Comparison of ENCODE assay signal across 9 cellular contexts in genomic region chr3:12810963-12811362, GRCh38. TPM values are rescaled to one million over a fixed set of nuclear protein-coding genes. Genes with fewer than 3 reads are reported as not detected.
DNase-seq lines count a peak whose midpoint lies in the region; ATAC-seq, FAIRE-seq and TF ChIP-seq lines count a peak whose summit lies in the region.
"Had no signal": no experiment of that assay in that cellular context is flagged by ENCODE, and none has a peak within 500 bp of the region (broad histone marks: within the 10 kb centered on the region; RNA-seq: fewer than 3 reads in every experiment).

No MANE protein-coding gene starts in this region.

- intact Hi-C loops in HepG2 (cut with micrococcal nuclease; ENCODE audit: unreplicated experiment), result no loop called here
- intact Hi-C loops in right lobe of liver (cut with DNase I), result no loop called here
- intact Hi-C loops in activated CD4-positive, alpha-beta memory T cell treated with anti-CD3 and anti-CD28 coated beads for 36 hours (cut with micrococcal nuclease), result loop anchor here (1.0 kb wide), 2 partner anchors 24 to 30 kb away; partner anchors contain the start of gene RPL32
- intact Hi-C loops in uterus (cut with DNase I; ENCODE audit: low total_unique reads), result no loop called here

- no peak overlapping the region for H2BK5ac ChIP-seq in mesendoderm (ENCODE audit: low read length)

- peak overlapping the region in 1 of 3 experiments; percentile 76; a peak in 1 of 6 replicates for H3K4me3 ChIP-seq in HepG2 (replicated peaks in 1 of 3; ENCODE audit: insufficient read depth in 1 of 3, low read depth in 2 of 3, low read length in 3 of 3)
- no peak overlapping the region for H3K4me3 ChIP-seq in right lobe of liver
- H3K4me3 ChIP-seq in mesendoderm (ENCODE audit: low read length), result no peak overlapping the region
- H3K4me3 ChIP-seq in uterus, result no peak overlapping the region

- no peak overlapping the region for H4K5ac ChIP-seq in mesendoderm (ENCODE audit: low read length)

- H4K20me1 ChIP-seq in HepG2 (ENCODE audit: insufficient read depth, low read length), result no peaks in the 10 kb centered on the region

- H3K79me2 ChIP-seq in HepG2 (ENCODE audit: insufficient read depth, low read length), result no peaks in the 10 kb centered on the region
- no peaks in the 10 kb centered on the region for H3K79me2 ChIP-seq in mesendoderm (ENCODE audit: control insufficient read depth, insufficient read depth, low read length)

- no peak overlapping the region for H3K18ac ChIP-seq in mesendoderm (ENCODE audit: low read length)

- no peaks in the 10 kb centered on the region for H3K36me3 Mint-ChIP-seq in activated CD4-positive, alpha-beta memory T cell treated with anti-CD3 and anti-CD28 coated beads for 36 hours

- no peaks in the 10 kb centered on the region for H3K79me1 ChIP-seq in mesendoderm (ENCODE audit: low read length)

- TF ChIP-seq RAD21 in HepG2 (CRISPR knock-in tag; IDR thresholded peaks at IDR 0.05), result no peak

- no peak overlapping the region for H3K4ac ChIP-seq in mesendoderm (ENCODE audit: low read depth, low read length)

- H3K4me1 Mint-ChIP-seq in activated CD4-positive, alpha-beta memory T cell treated with anti-CD3 and anti-CD28 coated beads for 36 hours (ENCODE audit: low read depth), result peaks cover 3% of the 10 kb centered on the region

- no peak overlapping the region for H3K56ac ChIP-seq in mesendoderm (ENCODE audit: low read length)

- no TSS peak for BruUV-seq in HepG2 (replicated peaks; lab: Mats Ljungman, UMichigan)

- H2AK5ac ChIP-seq in mesendoderm (ENCODE audit: low read length), result peak overlapping the region; percentile 82

- H3K4me1 ChIP-seq in HepG2 (ENCODE audit: insufficient read depth, low read length), result peaks cover 29% of the 10 kb centered on the region
- H3K4me1 ChIP-seq in right lobe of liver, result no peaks in the 10 kb centered on the region
- peaks cover 1% of the 10 kb centered on the region for H3K4me1 ChIP-seq in mesendoderm (ENCODE audit: control insufficient read depth, low read depth, low read length)
- peaks cover 0 to 7% of the 10 kb centered on the region in 2 donors for H3K4me1 ChIP-seq in uterus

- no peak overlapping the region for H3K27ac ChIP-seq in HepG2 (ENCODE audit: extremely low read length, insufficient read depth, low read length)
- no peak overlapping the region for H3K27ac ChIP-seq in right lobe of liver
- no peak overlapping the region for H3K27ac ChIP-seq in mesendoderm (ENCODE audit: low read depth, low read length)
- peak overlapping the region; percentile 74 to 89 for H3K27ac ChIP-seq in uterus

- POLR2A ChIA-PET in HepG2 (lab: Yijun Ruan, JAX), result interaction anchor here (1.2 kb wide), 2 partner anchors 12 to 22 kb away, joined by 4 to 5 read pairs; no protein-coding TSS in a partner anchor
- POLR2A ChIA-PET in activated CD4-positive, alpha-beta memory T cell treated with anti-CD3 and anti-CD28 coated beads for 36 hours (lab: Charles Lee), result interaction anchor here (1.5 to 2.3 kb wide), 2 partner anchors 22 to 30 kb away, joined by 6 to 10 read pairs; partner anchors contain the start of gene RPL32

- TF ChIP-seq CTCF in HepG2 (CRISPR knock-in tag; IDR thresholded peaks at IDR 0.05), result no peak
- TF ChIP-seq CTCF in right lobe of liver (IDR thresholded peaks at IDR 0.05), result no peak
- no peak for TF ChIP-seq CTCF in uterus (IDR thresholded peaks at IDR 0.05)

- in situ Hi-C loops in HepG2 (cut with HindIII; ENCODE audit: extremely low pct_ligation_motif_present, low pct_unique_long_range_greater_than_20kb), result no loop called here

- no peaks in the 10 kb centered on the region for H3K9me3 Mint-ChIP-seq in activated CD4-positive, alpha-beta memory T cell treated with anti-CD3 and anti-CD28 coated beads for 36 hours

- H3K27me3 ChIP-seq in HepG2 (ENCODE audit: control insufficient read depth in 1 of 2, insufficient read depth in 2 of 2, low read length in 2 of 2) (peaks cover 6 to 57% of the 10 kb centered on the region in 2 experiments), right lobe of liver (no peaks in the 10 kb centered on the region), mesendoderm (ENCODE audit: insufficient read depth, low read length, poor library complexity) (no peaks in the 10 kb centered on the region), uterus (no peaks in the 10 kb centered on the region)

- no peak overlapping the region for H2AFZ ChIP-seq in HepG2 (ENCODE audit: low read length)

- peak overlapping the region; percentile 35 for H3K4me3 Mint-ChIP-seq in activated CD4-positive, alpha-beta memory T cell treated with anti-CD3 and anti-CD28 coated beads for 36 hours

- no peak overlapping the region for H4K8ac ChIP-seq in mesendoderm (ENCODE audit: low read depth, low read length)

- TF ChIP-seq POLR2A in HepG2 (IDR thresholded peaks at IDR 0.05; ENCODE audit: insufficient read depth in 1 of 2, low read depth in 2 of 2, low read length in 2 of 2), result no peak
- TF ChIP-seq POLR2A in right lobe of liver (IDR thresholded peaks at IDR 0.05), result no peak
- TF ChIP-seq POLR2A in uterus (IDR thresholded peaks at IDR 0.05), result no peak

- no peak overlapping the region for H2BK120ac ChIP-seq in mesendoderm (ENCODE audit: low read depth, low read length)

- H3K36me3 ChIP-seq in HepG2 (replicated peaks in 1 of 2; ENCODE audit: control insufficient read depth in 1 of 2, insufficient read depth in 2 of 2, low read length in 2 of 2), result no peaks in the 10 kb centered on the region
- H3K36me3 ChIP-seq in right lobe of liver, result no peaks in the 10 kb centered on the region
- H3K36me3 ChIP-seq in mesendoderm (ENCODE audit: control insufficient read depth, insufficient read depth, low read length), result no peaks in the 10 kb centered on the region
- H3K36me3 ChIP-seq in uterus, result no peaks in the 10 kb centered on the region

- peak overlapping the region; percentile 78 for H3K4me2 ChIP-seq in HepG2 (ENCODE audit: low read depth, low read length)
- H3K4me2 ChIP-seq in mesendoderm (ENCODE audit: low read length), result no peak overlapping the region

- H3K9me3 ChIP-seq in HepG2 (ENCODE audit: low read length) (no peaks in the 10 kb centered on the region), right lobe of liver (no peaks in the 10 kb centered on the region), uterus (no peaks in the 10 kb centered on the region)

- H2BK15ac ChIP-seq in mesendoderm (replicated peaks; ENCODE audit: low read depth), result no peak overlapping the region

- no peak overlapping the region for H3K23ac ChIP-seq in mesendoderm (ENCODE audit: low read length)

- no peaks in the 10 kb centered on the region for H3K27me3 Mint-ChIP-seq in activated CD4-positive, alpha-beta memory T cell treated with anti-CD3 and anti-CD28 coated beads for 36 hours

- H3K9ac ChIP-seq in HepG2 (ENCODE audit: insufficient read depth, low read depth, low read length), result peak overlapping the region; percentile 49; the same call in 1 of the 2 replicates
- H3K9ac ChIP-seq in mesendoderm (ENCODE audit: low read length), result no peak overlapping the region

- CTCF ChIA-PET in HepG2 (lab: Yijun Ruan, JAX; ENCODE audit: low intra/inter-chr PET ratio, low total read pairs), result no interaction called here
- CTCF ChIA-PET in activated CD4-positive, alpha-beta memory T cell treated with anti-CD3 and anti-CD28 coated beads for 36 hours (lab: Charles Lee), result interaction anchor here (0.9 to 3.4 kb wide), 9 partner anchors 9 to 147 kb away, joined by 4 to 43 read pairs (median 10); partner anchors contain the start of genes RAF1 and RPL32

- H3K27ac Mint-ChIP-seq in activated CD4-positive, alpha-beta memory T cell treated with anti-CD3 and anti-CD28 coated beads for 36 hours, result no peak overlapping the region

- TF ChIP-seq EP300 in HepG2 (IDR thresholded peaks at IDR 0.05; ENCODE audit: low read depth in 2 of 2, low read length in 2 of 2) (no peak), HepG2 (CRISPR knock-in tag; IDR thresholded peaks at IDR 0.05; ENCODE audit: borderline replicate concordance) (no peak)

- DNase-seq in HepG2 (ENCODE audit: low spot score), result no peak
- no peak for DNase-seq in right lobe of liver
- DNase-seq in activated CD4-positive, alpha-beta memory T cell treated with anti-CD3 and anti-CD28 coated beads for 36 hours, result no peak
- no peak for DNase-seq in mesendoderm
- no peak for DNase-seq in uterus
- no peak for DNase-seq in NCI-H82 treated with DMSO at 0.1 percent for 48 hours (lab: John Stamatoyannopoulos, UW; ENCODE audit: unreplicated experiment)
- no peak for DNase-seq in stimulated activated CD4-positive, alpha-beta T cell treated with anti-CD3 and anti-CD28 coated beads, Interleukin-2, amount 100 ng/mL, for 24 hours

- ATAC-seq in HepG2 (no peak), right lobe of liver (no peak), GM21825 (IDR thresholded peaks at IDR 0.05; ENCODE audit: unreplicated experiment) (no peak)

- 50% methylated on average over 5 of the region's 5 CpGs for WGBS in HepG2 (ENCODE audit: low lambda C conversion rate)
- 25% methylated on average over 1 of the region's 5 CpGs for WGBS in right lobe of liver (ENCODE audit: insufficient coverage, low coverage, low lambda C conversion rate, missing lambda C conversion rate)
- no CpG with 5 or more reads among the region's 5 CpGs for WGBS in mesendoderm (ENCODE audit: extremely low coverage, insufficient coverage, low lambda C conversion rate)

- FAIRE-seq in HepG2 (lab: Jason Lieb, UNC), result no peak

RNA-seq across cellular contexts. Expression of gene CAND2, which starts 14.5 kb away (rescaled TPM):
- not detected in 2 replicates for total RNA-seq in HepG2 (2016; rRNA removed; fragmentation: Illumina TruSeq; extraction: Trizol)
- total RNA-seq in HepG2 (2016; cell fraction: cytosol; rRNA removed; fragmentation: Illumina TruSeq; extraction: Trizol; ENCODE audit: low read depth), result not detected in 2 replicates
- not detected in 2 replicates for total RNA-seq in HepG2 (2016; cell fraction: insoluble cytoplasmic fraction; rRNA removed; fragmentation: Illumina TruSeq; extraction: Trizol)
- total RNA-seq in HepG2 (2016; cell fraction: membrane; rRNA removed; fragmentation: Illumina TruSeq; extraction: Trizol), result not detected in 2 replicates
- not detected in 2 replicates for total RNA-seq in HepG2 (2016; cell fraction: nucleus; rRNA removed; fragmentation: Illumina TruSeq; extraction: Trizol)
- 0.01 and 0.09 TPM in 2 replicates for polyA plus RNA-seq in HepG2 (2011; rRNA removed)
- polyA plus RNA-seq in HepG2 (2011; cell fraction: cytosol; rRNA removed), result 0.03 TPM in 1 of 2 replicates, not detected in the other
- 0.05 and 0.12 TPM in 2 replicates for polyA plus RNA-seq in HepG2 (2011; cell fraction: nucleus; rRNA removed)
- 0.07 and 0.13 TPM in 2 replicates for polyA plus RNA-seq in HepG2 (2012)
- polyA plus RNA-seq in HepG2 (2016; cell fraction: cytosol; fragmentation: Illumina TruSeq; extraction: Trizol; ENCODE audit: low read depth), result not detected in 2 replicates
- polyA plus RNA-seq in HepG2 (2016; cell fraction: insoluble cytoplasmic fraction; fragmentation: Illumina TruSeq; extraction: Trizol; ENCODE audit: low read depth), result not detected in 2 replicates
- polyA plus RNA-seq in HepG2 (2016; cell fraction: membrane; fragmentation: Illumina TruSeq; extraction: Trizol; ENCODE audit: low read depth), result not detected in 2 replicates
- not detected in 2 replicates for polyA plus RNA-seq in HepG2 (2016; cell fraction: nucleus; fragmentation: Illumina TruSeq; extraction: Trizol; ENCODE audit: insufficient read depth, low read depth)
- polyA minus RNA-seq in HepG2 (2011; rRNA and poly(A)+ RNA removed; ENCODE audit: low replicate concordance), result 0.04 and 0.26 TPM in 2 replicates
- not detected in 2 replicates for polyA minus RNA-seq in HepG2 (2011; cell fraction: cytosol; rRNA and poly(A)+ RNA removed)
- 0.12 TPM in 1 of 2 replicates, not detected in the other for polyA minus RNA-seq in HepG2 (2011; cell fraction: nucleus; rRNA and poly(A)+ RNA removed)
- total RNA-seq in right lobe of liver, result 1 to 10 TPM in 2 of 6 experiments, under 1 TPM in 4; 0.61 to 4.4 (median 0.77) TPM
- 1 to 10 TPM; 1.2 to 1.6 TPM for total RNA-seq in activated CD4-positive, alpha-beta memory T cell treated with anti-CD3 and anti-CD28 coated beads for 36 hours
- polyA plus RNA-seq in mesendoderm (2013, experiment 1 of 2), result 1.7 TPM
- polyA plus RNA-seq in mesendoderm (2013, experiment 2 of 2), result 1.4 TPM
- total RNA-seq in uterus, result 10 to 100 TPM in 3 of 4 donors, 1 to 10 TPM in 1; 6.8 to 42.0 (median 22.1) TPM

RNA-seq across cellular contexts. Expression of gene RPL32, which starts 30.4 kb away (rescaled TPM):
- 1,781 and 2,179 TPM in 2 replicates for total RNA-seq in HepG2 (2016; rRNA removed; fragmentation: Illumina TruSeq; extraction: Trizol)
- total RNA-seq in HepG2 (2016; cell fraction: cytosol; rRNA removed; fragmentation: Illumina TruSeq; extraction: Trizol; ENCODE audit: low read depth), result 3,269 and 3,354 TPM in 2 replicates
- total RNA-seq in HepG2 (2016; cell fraction: insoluble cytoplasmic fraction; rRNA removed; fragmentation: Illumina TruSeq; extraction: Trizol), result 1,702 and 2,262 TPM in 2 replicates
- total RNA-seq in HepG2 (2016; cell fraction: membrane; rRNA removed; fragmentation: Illumina TruSeq; extraction: Trizol), result 4,253 and 4,526 TPM in 2 replicates
- 560 and 609 TPM in 2 replicates for total RNA-seq in HepG2 (2016; cell fraction: nucleus; rRNA removed; fragmentation: Illumina TruSeq; extraction: Trizol)
- 2,268 and 2,401 TPM in 2 replicates for polyA plus RNA-seq in HepG2 (2011; rRNA removed)
- polyA plus RNA-seq in HepG2 (2011; cell fraction: cytosol; rRNA removed), result 1,778 and 1,795 TPM in 2 replicates
- polyA plus RNA-seq in HepG2 (2011; cell fraction: nucleus; rRNA removed), result 459 and 538 TPM in 2 replicates
- 2,727 and 3,505 TPM in 2 replicates for polyA plus RNA-seq in HepG2 (2012)
- polyA plus RNA-seq in HepG2 (2016; cell fraction: cytosol; fragmentation: Illumina TruSeq; extraction: Trizol; ENCODE audit: low read depth), result 4,453 and 4,819 TPM in 2 replicates
- polyA plus RNA-seq in HepG2 (2016; cell fraction: insoluble cytoplasmic fraction; fragmentation: Illumina TruSeq; extraction: Trizol; ENCODE audit: low read depth), result 2,446 and 2,535 TPM in 2 replicates
- polyA plus RNA-seq in HepG2 (2016; cell fraction: membrane; fragmentation: Illumina TruSeq; extraction: Trizol; ENCODE audit: low read depth), result 4,866 and 4,953 TPM in 2 replicates
- polyA plus RNA-seq in HepG2 (2016; cell fraction: nucleus; fragmentation: Illumina TruSeq; extraction: Trizol; ENCODE audit: insufficient read depth, low read depth), result 1,119 and 1,145 TPM in 2 replicates
- polyA minus RNA-seq in HepG2 (2011; rRNA and poly(A)+ RNA removed; ENCODE audit: low replicate concordance), result 371 and 1,174 TPM in 2 replicates
- polyA minus RNA-seq in HepG2 (2011; cell fraction: cytosol; rRNA and poly(A)+ RNA removed), result 694 and 812 TPM in 2 replicates
- polyA minus RNA-seq in HepG2 (2011; cell fraction: nucleus; rRNA and poly(A)+ RNA removed), result 216 and 257 TPM in 2 replicates
- total RNA-seq in right lobe of liver, result 100 to 1,000 TPM; 322 to 555 (median 472) TPM
- total RNA-seq in activated CD4-positive, alpha-beta memory T cell treated with anti-CD3 and anti-CD28 coated beads for 36 hours, result 1,000 to 10,000 TPM; 2,505 to 2,560 TPM
- polyA plus RNA-seq in mesendoderm (2013, experiment 1 of 2), result 1,879 TPM
- 1,970 TPM for polyA plus RNA-seq in mesendoderm (2013, experiment 2 of 2)
- 1,000 to 10,000 TPM in 3 of 4 donors, 100 to 1,000 TPM in 1; 538 to 9,435 (median 3,478) TPM for total RNA-seq in uterus

RNA-seq across cellular contexts. Expression of gene TMEM40, which starts 51.9 kb away (rescaled TPM):
- total RNA-seq in HepG2 (2016; rRNA removed; fragmentation: Illumina TruSeq; extraction: Trizol), result not detected in 2 replicates
- not detected in 2 replicates for total RNA-seq in HepG2 (2016; cell fraction: cytosol; rRNA removed; fragmentation: Illumina TruSeq; extraction: Trizol; ENCODE audit: low read depth)
- total RNA-seq in HepG2 (2016; cell fraction: insoluble cytoplasmic fraction; rRNA removed; fragmentation: Illumina TruSeq; extraction: Trizol), result 0.09 TPM in 1 of 2 replicates, not detected in the other
- 0.12 TPM in 1 of 2 replicates, not detected in the other for total RNA-seq in HepG2 (2016; cell fraction: membrane; rRNA removed; fragmentation: Illumina TruSeq; extraction: Trizol)
- not detected in 2 replicates for total RNA-seq in HepG2 (2016; cell fraction: nucleus; rRNA removed; fragmentation: Illumina TruSeq; extraction: Trizol)
- polyA plus RNA-seq in HepG2 (2011; rRNA removed), result 0.16 and 0.22 TPM in 2 replicates
- polyA plus RNA-seq in HepG2 (2011; cell fraction: cytosol; rRNA removed), result 0.11 and 0.21 TPM in 2 replicates
- polyA plus RNA-seq in HepG2 (2011; cell fraction: nucleus; rRNA removed), result not detected in 2 replicates
- polyA plus RNA-seq in HepG2 (2012), result 0.29 TPM in 1 of 2 replicates, not detected in the other
- polyA plus RNA-seq in HepG2 (2016; cell fraction: cytosol; fragmentation: Illumina TruSeq; extraction: Trizol; ENCODE audit: low read depth), result not detected in 2 replicates
- polyA plus RNA-seq in HepG2 (2016; cell fraction: insoluble cytoplasmic fraction; fragmentation: Illumina TruSeq; extraction: Trizol; ENCODE audit: low read depth), result not detected in 2 replicates
- 0.51 TPM in 1 of 2 replicates, not detected in the other for polyA plus RNA-seq in HepG2 (2016; cell fraction: membrane; fragmentation: Illumina TruSeq; extraction: Trizol; ENCODE audit: low read depth)
- not detected in 2 replicates for polyA plus RNA-seq in HepG2 (2016; cell fraction: nucleus; fragmentation: Illumina TruSeq; extraction: Trizol; ENCODE audit: insufficient read depth, low read depth)
- 0.56 TPM in 1 of 2 replicates, not detected in the other for polyA minus RNA-seq in HepG2 (2011; rRNA and poly(A)+ RNA removed; ENCODE audit: low replicate concordance)
- not detected in 2 replicates for polyA minus RNA-seq in HepG2 (2011; cell fraction: cytosol; rRNA and poly(A)+ RNA removed)
- not detected in 2 replicates for polyA minus RNA-seq in HepG2 (2011; cell fraction: nucleus; rRNA and poly(A)+ RNA removed)
- 1 to 10 TPM in 1 of 6 experiments, under 1 TPM in 2, not detected in 3; 0.35 to 1.1 (median 0.51) TPM for total RNA-seq in right lobe of liver
- not detected for total RNA-seq in activated CD4-positive, alpha-beta memory T cell treated with anti-CD3 and anti-CD28 coated beads for 36 hours
- 0.49 TPM for polyA plus RNA-seq in mesendoderm (2013, experiment 1 of 2)
- polyA plus RNA-seq in mesendoderm (2013, experiment 2 of 2), result 0.71 TPM
- not detected for total RNA-seq in uterus
- total RNA-seq: posterior vena cava had no signal

Comparison
In these comparisons a context has a peak if more than half of its experiments do, and no peak if none do; other contexts are left out.
1. H3K27ac ChIP-seq: peak in uterus (2 of 2); none in HepG2 (single experiment), right lobe of liver (0 of 3) and mesendoderm (single experiment).